ENCODE assay signal across 8 cellular contexts in the genomic region with DNA sequence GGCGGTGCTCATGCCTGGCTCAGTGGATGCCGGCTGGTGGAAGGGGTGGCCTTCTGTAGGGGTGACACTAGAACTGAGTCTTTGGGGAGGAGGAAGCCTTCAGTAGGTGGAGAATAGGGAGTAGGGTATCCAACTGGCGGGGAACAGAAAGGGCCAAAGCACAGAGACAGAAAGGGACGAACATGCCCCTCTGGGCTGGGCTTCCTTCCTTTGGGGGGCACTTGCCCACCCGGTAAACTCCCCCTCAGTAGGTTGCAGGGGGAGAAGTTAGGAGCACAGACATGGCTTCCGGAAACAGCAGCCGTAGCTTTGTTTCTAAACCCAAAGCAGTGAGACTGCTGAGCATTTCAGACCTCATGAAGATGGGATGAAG. TPM values are rescaled to one million over a fixed set of nuclear protein-coding genes. Genes with fewer than 3 reads are reported as not detected.
A peak's percentile ranks its signal among the peaks of the same experiment; 100 is the strongest.
DNase-seq lines count a peak whose midpoint lies in the region; ATAC-seq and TF ChIP-seq lines count a peak whose summit lies in the region.

No MANE protein-coding gene starts in this region.

- H3K36me3 Mint-ChIP-seq in Caco-2 (ENCODE audit: insufficient read depth, unreplicated experiment), result peaks cover 13% of the 10 kb centered on the region

- DNase-seq in Caco-2 (no peak), Panc1 (ENCODE audit: low read depth, low spot score) (no peak), vagina (ENCODE audit: extremely low spot score in 2 of 2) (no peak), hypothalamus (lab: John Stamatoyannopoulos, UW) (no peak), NCI-H345 treated with DMSO at 0.1 percent for 48 hours (lab: John Stamatoyannopoulos, UW; ENCODE audit: unreplicated experiment) (no peak)

- in situ Hi-C loops in Panc1 (cut with HindIII; ENCODE audit: low pct_unique_long_range_greater_than_20kb, low sequenced_read_pairs), result no loop called here

- no peaks in the 10 kb centered on the region for H3K9me3 Mint-ChIP-seq in Caco-2 (ENCODE audit: unreplicated experiment)

- H3K4me3 Mint-ChIP-seq in Caco-2 (ENCODE audit: unreplicated experiment), result peak overlapping the region; percentile 83

- H3K36me3 ChIP-seq in Caco-2 (ENCODE audit: control insufficient read depth, insufficient read depth, low read length) (0 out of 2 replicates have a peak, but pooled peaks cover 1% of the 10 kb centered on the region), Panc1 (ENCODE audit: control insufficient read depth, insufficient read depth, low read length) (no peaks in the 10 kb centered on the region), ectodermal cell (ENCODE audit: control insufficient read depth, insufficient read depth, low read length) (peaks cover 5% of the 10 kb centered on the region), mucosa of stomach (ENCODE audit: control insufficient read depth, insufficient read depth, low read length) (peaks cover 4% of the 10 kb centered on the region), vagina (peaks cover 0 to 19% of the 10 kb centered on the region in 2 donors)

- H3K27ac Mint-ChIP-seq in Caco-2 (ENCODE audit: unreplicated experiment), result peak overlapping the region; percentile 43

- TF ChIP-seq CTCF in Caco-2 (IDR thresholded peaks at IDR 0.05; ENCODE audit: insufficient read depth in 1 of 2, low read depth in 1 of 2, low read length in 1 of 2, severe bottlenecking in 1 of 2, unreplicated experiment in 1 of 2), result no peak
- TF ChIP-seq CTCF in Panc1 (IDR thresholded peaks at IDR 0.05), result no peak
- TF ChIP-seq CTCF in vagina (IDR thresholded peaks at IDR 0.05), result no peak

- intact Hi-C loops in Caco-2 (cut with micrococcal nuclease; ENCODE audit: unreplicated experiment) (loop anchor here (2.0 kb wide), 1 partner anchor 65 kb away; no protein-coding TSS in a partner anchor), Panc1 (cut with micrococcal nuclease; ENCODE audit: unreplicated experiment) (no loop called here), vagina (cut with DNase I) (no loop called here)

- CTCF ChIA-PET in Caco-2 (lab: Charles Lee) (no interaction called here), Panc1 (lab: Charles Lee) (no interaction called here)

- peak; percentile 13 for ATAC-seq in GM21825 (IDR thresholded peaks at IDR 0.05; ENCODE audit: unreplicated experiment)
- ATAC-seq in Panc1, result peak; percentile 35

- H3K27me3 ChIP-seq in Caco-2 (replicated peaks; ENCODE audit: control insufficient read depth, insufficient read depth, low read length) (no peaks in the 10 kb centered on the region), Panc1 (ENCODE audit: control insufficient read depth, insufficient read depth, low read length) (no peaks in the 10 kb centered on the region), ectodermal cell (ENCODE audit: control insufficient read depth, insufficient read depth, low read length, poor library complexity, severe bottlenecking) (peaks cover 8% of the 10 kb centered on the region), mucosa of stomach (ENCODE audit: control insufficient read depth, insufficient read depth, low read length) (no peaks in the 10 kb centered on the region), vagina (no peaks in the 10 kb centered on the region)

- peak overlapping the region; percentile 73 for H3K9ac ChIP-seq in mucosa of stomach (ENCODE audit: low read length)

- TF ChIP-seq POLR2A in vagina (IDR thresholded peaks at IDR 0.05), result no peak

- H3K4me1 ChIP-seq in Caco-2 (peaks cover 26% of the 10 kb centered on the region), Panc1 (ENCODE audit: control insufficient read depth, insufficient read depth, low read length) (peaks cover 5% of the 10 kb centered on the region; the same call in 1 of the 2 replicates), ectodermal cell (ENCODE audit: control insufficient read depth, insufficient read depth, low read length) (no peaks in the 10 kb centered on the region), mucosa of stomach (ENCODE audit: control insufficient read depth, insufficient read depth, low read length) (peaks cover 24% of the 10 kb centered on the region), vagina (peaks cover 28% of the 10 kb centered on the region)

- 41 to 44% methylated on average over 7 of the region's 7 CpGs for WGBS in ectodermal cell, 2 experiments

- H3K4me3 ChIP-seq in Caco-2 (ENCODE audit: low read depth, low read length) (peak overlapping the region; percentile 81), Panc1 (ENCODE audit: low read depth in 2 of 2, low read length in 2 of 2) (peak overlapping the region; percentile 66 to 67), ectodermal cell (ENCODE audit: insufficient read depth, low read depth, low read length) (peak overlapping the region; percentile 64), mucosa of stomach (ENCODE audit: low read length) (peak overlapping the region; percentile 1), vagina (peak overlapping the region; percentile 91 to 92)

- POLR2A ChIA-PET in Caco-2 (lab: Charles Lee) (interaction anchor here (1.5 kb wide), 1 partner anchor 49 kb away, joined by 11 read pairs; no protein-coding TSS in a partner anchor), Panc1 (lab: Charles Lee) (no interaction called here)

- H3K4me1 Mint-ChIP-seq in Caco-2 (ENCODE audit: low read depth, unreplicated experiment), result peaks cover 19% of the 10 kb centered on the region

- H3K9me3 ChIP-seq in Caco-2, result no peaks in the 10 kb centered on the region
- no peaks in the 10 kb centered on the region for H3K9me3 ChIP-seq in Panc1 (ENCODE audit: control insufficient read depth, insufficient read depth, low read depth, low read length)
- H3K9me3 ChIP-seq in ectodermal cell (ENCODE audit: control insufficient read depth, low read length), result no peaks in the 10 kb centered on the region
- no peaks in the 10 kb centered on the region for H3K9me3 ChIP-seq in mucosa of stomach (ENCODE audit: control insufficient read depth, low read length)
- H3K9me3 ChIP-seq in vagina, result no peaks in the 10 kb centered on the region

- TSS peak; percentile 52 for BruUV-seq in Caco-2 (replicated peaks; lab: Mats Ljungman, UMichigan)
- BruUV-seq in Panc1 (replicated peaks; lab: Mats Ljungman, UMichigan), result no TSS peak

- peak overlapping the region; percentile 77 for H3K27ac ChIP-seq in Panc1 (ENCODE audit: low read length)
- H3K27ac ChIP-seq in ectodermal cell (ENCODE audit: insufficient read depth, low read depth, low read length, poor library complexity, severe bottlenecking), result no peak overlapping the region
- H3K27ac ChIP-seq in vagina, result peak overlapping the region; percentile 90

- H3K27me3 Mint-ChIP-seq in Caco-2 (ENCODE audit: insufficient read depth, unreplicated experiment), result no peaks in the 10 kb centered on the region

RNA-seq across cellular contexts. Expression of a gene that starts 0.8 kb away (rescaled TPM):
- total RNA-seq in Caco-2 (2022) (50.0 and 52.5 TPM in 2 replicates), Panc1 (2021; ENCODE audit: unreplicated experiment) (32.3 TPM), vagina (13.8 TPM)
- polyA plus RNA-seq in Panc1 (2012; ENCODE audit: insufficient read length), result 20.4 TPM
- 45.4 TPM for polyA plus RNA-seq in ectodermal cell (2013, experiment 1 of 4)
- polyA plus RNA-seq in ectodermal cell (2013, experiment 2 of 4), result 38.3 TPM
- 41.3 TPM for polyA plus RNA-seq in ectodermal cell (2013, experiment 3 of 4)
- polyA plus RNA-seq in ectodermal cell (2013, experiment 4 of 4), result 37.0 TPM

RNA-seq across cellular contexts. Expression of a gene that starts 51.5 kb away (rescaled TPM):
- total RNA-seq in Caco-2 (2022) (16.1 and 19.9 TPM in 2 replicates), Panc1 (2021; ENCODE audit: unreplicated experiment) (1.5 TPM), vagina (30.7 TPM)
- 1.1 TPM for polyA plus RNA-seq in Panc1 (2012; ENCODE audit: insufficient read length)
- 6.1 TPM for polyA plus RNA-seq in ectodermal cell (2013, experiment 1 of 4)
- polyA plus RNA-seq in ectodermal cell (2013, experiment 2 of 4), result 6.4 TPM
- polyA plus RNA-seq in ectodermal cell (2013, experiment 3 of 4), result 3.3 TPM
- 3.6 TPM for polyA plus RNA-seq in ectodermal cell (2013, experiment 4 of 4)

Comparison
In these comparisons a context has a peak if more than half of its experiments do, and no peak if none do; other contexts are left out.
1. H3K4me3 ChIP-seq: peak in every context shown above with its lines; median percentile 92 in vagina; 81 in Caco-2; 66 in Panc1; 64 in ectodermal cell; 1 in mucosa of stomach.